8 cellular contexts compared by ENCODE assay signal in genomic region chr14:91113829-91114078, GRCh38. TPM values are rescaled to one million over a fixed set of nuclear protein-coding genes. Genes with fewer than 3 reads are reported as not detected.
DNase-seq lines count a peak whose midpoint lies in the region; ATAC-seq and TF ChIP-seq lines count a peak whose summit lies in the region.

Gene DGLUCY, plus strand, starts transcription at chr14:91114073. Its CDS starts 46,222 bp downstream, at chr14:91160295.

- H3K4me1 Mint-ChIP-seq in nephron progenitor cell: peaks cover 28% of the 10 kb centered on the region

- peak within 1 kb of the TSS; percentile 94 for H3K27ac Mint-ChIP-seq in nephron progenitor cell

- no peak for TF ChIP-seq CTCF in fibroblast of pulmonary artery (IDR thresholded peaks at IDR 0.05; ENCODE audit: low read length, missing control alignments)
- no peak for TF ChIP-seq CTCF in nephron progenitor cell (IDR thresholded peaks at IDR 0.05)

- peak within 1 kb of the TSS; percentile 77 for H3K9ac ChIP-seq in HUES64 (ENCODE audit: low read depth, low read length)

- H3K27me3 ChIP-seq in HUES64 (ENCODE audit: insufficient read depth, low read length) (no peaks in the 10 kb centered on the region), aorta (ENCODE audit: control insufficient read depth in 1 of 2, insufficient read depth in 2 of 2, low read length in 1 of 2) (no peaks in the 10 kb centered on the region)

- peak within 1 kb of the TSS; percentile 98 for H3K27ac ChIP-seq in HUES64 (ENCODE audit: low read depth, low read length)
- peak within 1 kb of the TSS in 1 of 2 donors; percentile 25 for H3K27ac ChIP-seq in aorta (ENCODE audit: low read depth in 1 of 2, low read length in 2 of 2)

- peaks cover 19% of the 10 kb centered on the region for H3K9me3 Mint-ChIP-seq in nephron progenitor cell

- peak within 1 kb of the TSS; percentile 87 for H3K4me3 Mint-ChIP-seq in nephron progenitor cell

- intact Hi-C loops in aorta (cut with DNase I): no loop called here

- peaks cover 8% of the 10 kb centered on the region for H3K27me3 Mint-ChIP-seq in nephron progenitor cell (ENCODE audit: low read depth, poor library complexity)

- H3K4me3 ChIP-seq in HUES64 (ENCODE audit: low read length) (peak within 1 kb of the TSS; percentile 40), fibroblast of pulmonary artery (replicated peaks; ENCODE audit: low read depth, low read length) (peak within 1 kb of the TSS; percentile 80), aorta (ENCODE audit: low read length in 2 of 2) (peak within 1 kb of the TSS; percentile 49 to 65)

- no peaks in the 10 kb centered on the region for H3K36me3 ChIP-seq in HUES64 (ENCODE audit: insufficient read depth, low read length)
- H3K36me3 ChIP-seq in aorta (ENCODE audit: control insufficient read depth in 1 of 2, insufficient read depth in 2 of 2, low read length in 1 of 2): no peaks in the 10 kb centered on the region

- 9% methylated on average over 5 of the region's 5 CpGs for WGBS in HUES64
- WGBS in aorta, 2 donors: 0% methylated on average over 5 of the region's 5 CpGs

- H3K9me3 ChIP-seq in HUES64 (ENCODE audit: insufficient read depth, low read depth, low read length) (no peaks in the 10 kb centered on the region), aorta (ENCODE audit: control insufficient read depth, low read length) (no peaks in the 10 kb centered on the region)

- ATAC-seq in GM21367 (IDR thresholded peaks at IDR 0.05; ENCODE audit: unreplicated experiment) (peak; percentile 56), aorta (ENCODE audit: low FRiP score) (peak; percentile 94)

- peaks cover 20% of the 10 kb centered on the region for H3K36me3 Mint-ChIP-seq in nephron progenitor cell (ENCODE audit: low read depth)

- DNase-seq in Daoy (ENCODE audit: low read depth) (peak; percentile 94), fibroblast of pulmonary artery (ENCODE audit: low read depth) (peak; percentile 80), nephron progenitor cell (no peak), aorta (peak; percentile 90), DMS53 (lab: John Stamatoyannopoulos, UW) (no peak)
- peak; percentile 39 to 44 for DNase-seq in activated CD4-positive, alpha-beta T cell treated with anti-CD3 and anti-CD28 coated beads, Interleukin-2, amount 50 U/mL, for 4 hours

- peaks cover 37% of the 10 kb centered on the region for H3K4me1 ChIP-seq in HUES64 (ENCODE audit: insufficient read depth, low read length)
- peaks cover 0 to 2% of the 10 kb centered on the region in 2 donors for H3K4me1 ChIP-seq in aorta (ENCODE audit: control insufficient read depth in 1 of 2, insufficient read depth in 2 of 2, low read length in 2 of 2)

RNA-seq across cellular contexts. Expression of gene DGLUCY, which starts in this region (rescaled TPM):
- 16.9 and 28.8 TPM in 2 replicates for total RNA-seq in Daoy (2014; rRNA removed; shearing (Covaris generic))
- polyA plus RNA-seq in HUES64 (2013, experiment 1 of 2): 13.1 TPM
- polyA plus RNA-seq in HUES64 (2013, experiment 2 of 2): 17.8 TPM
- 10 to 100 TPM; 23.5 to 55.5 TPM for total RNA-seq in aorta
- 10 to 100 TPM; 11.9 to 15.1 TPM for polyA plus RNA-seq in aorta

Comparison
In these comparisons a context has a peak if more than half of its experiments do, and no peak if none do; other contexts are left out.
1. DNase-seq: peak in Daoy (single experiment), activated CD4-positive, alpha-beta T cell treated with anti-CD3 and anti-CD28 coated beads, Interleukin-2, amount 50 U/mL, for 4 hours (2 of 2), fibroblast of pulmonary artery (single experiment) and aorta (2 of 2); none in nephron progenitor cell (single experiment) and DMS53 (single experiment).
2. Peak in every context shown above with its lines, with median percentiles within 50 percentile points of each other: H3K4me3 ChIP-seq.